In the genomic region with DNA sequence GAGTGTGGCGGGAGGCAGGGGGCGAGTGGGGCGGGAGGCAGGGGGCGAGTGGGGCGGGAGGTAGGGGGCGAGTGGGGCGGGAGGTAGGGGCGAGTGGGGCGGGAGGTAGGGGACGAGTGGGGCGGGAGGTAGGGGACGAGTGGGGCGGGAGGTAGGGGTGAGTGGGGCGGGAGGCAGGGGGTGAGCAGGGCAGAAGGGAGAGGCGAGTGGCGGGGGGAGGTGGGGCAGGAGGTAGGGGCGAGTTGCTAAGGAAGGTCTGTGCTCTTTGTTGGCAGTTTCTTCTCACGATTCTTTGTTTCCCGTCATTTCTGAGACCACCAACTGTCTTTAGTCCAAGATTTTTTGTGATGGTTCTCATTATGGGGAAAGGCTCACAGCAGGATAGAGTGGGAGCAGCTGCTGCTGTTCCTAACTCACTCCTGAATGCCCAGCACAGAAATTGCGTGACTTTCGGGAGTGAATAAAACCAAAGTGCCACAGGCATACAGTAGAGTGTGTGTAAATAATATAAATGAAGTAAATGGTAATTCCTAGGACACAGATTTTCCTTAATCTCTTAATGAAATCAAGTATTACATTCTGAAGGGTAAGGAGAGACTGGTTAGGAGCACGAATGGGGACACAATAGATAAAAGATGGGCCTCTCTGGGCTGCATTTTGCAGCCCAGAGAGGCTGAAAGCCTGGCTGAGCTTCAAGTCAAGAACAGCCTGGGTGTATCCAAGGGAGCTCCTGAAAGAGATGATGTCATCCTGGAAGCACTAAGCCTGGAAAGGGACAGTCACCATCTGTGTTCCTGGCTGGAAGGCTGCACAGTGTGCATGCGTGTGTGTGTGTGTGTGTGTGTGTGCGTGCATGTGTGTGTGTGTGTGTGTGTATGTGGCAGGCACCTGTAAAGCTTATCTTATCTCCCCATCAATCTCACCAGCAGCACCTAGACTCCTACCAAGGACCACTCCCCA, we compare ENCODE assay signal across 7 cellular contexts. TPM values are rescaled to one million over a fixed set of nuclear protein-coding genes. Genes with fewer than 3 reads are reported as not detected.
DNase-seq lines count a peak whose midpoint lies in the region; ATAC-seq and TF ChIP-seq lines count a peak whose summit lies in the region.

No MANE protein-coding gene starts in this region.

- no peaks in the 10 kb centered on the region for H3K4me1 Mint-ChIP-seq in activated T-cell treated with anti-CD3 and anti-CD28 coated beads, Interleukin-2, amount 50 U/mL, for 72 hours (ENCODE audit: low read depth)

- intact Hi-C loops in right cardiac atrium (cut with DNase I), result no loop called here

- H3K4me3 ChIP-seq in right cardiac atrium (ENCODE audit: low read length), result no peak overlapping the region

- no peaks in the 10 kb centered on the region for H3K27me3 ChIP-seq in right cardiac atrium (ENCODE audit: control insufficient read depth, insufficient read depth)

- ATAC-seq in SK-N-SH treated with all-trans-retinoic acid at 6 μM for 48 hours (peak; percentile 85), right cardiac atrium (peak; percentile 94 to 95), GM18520 (IDR thresholded peaks at IDR 0.05; ENCODE audit: unreplicated experiment) (no peak)
- ATAC-seq in activated T-cell treated with anti-CD3 and anti-CD28 coated beads, Interleukin-2, amount 50 U/mL, for 72 hours (replicated peaks in 1 of 2), result no peak

- H3K27me3 Mint-ChIP-seq in activated T-cell treated with anti-CD3 and anti-CD28 coated beads, Interleukin-2, amount 50 U/mL, for 72 hours (ENCODE audit: low read depth), result no peaks in the 10 kb centered on the region

- no peaks in the 10 kb centered on the region for H3K9me3 ChIP-seq in right cardiac atrium (ENCODE audit: control insufficient read depth, low read length)

- DNase-seq in HK-2 (ENCODE audit: unreplicated experiment) (peak; percentile 11), right cardiac atrium (peak; percentile 46 to 86 (median 65)), OCI-M2 (lab: John Stamatoyannopoulos, UW; ENCODE audit: unreplicated experiment) (no peak)
- DNase-seq in activated T-cell treated with anti-CD3 and anti-CD28 coated beads, Interleukin-2, amount 50 U/mL, for 72 hours, result no peak

- H3K4me3 Mint-ChIP-seq in activated T-cell treated with anti-CD3 and anti-CD28 coated beads, Interleukin-2, amount 50 U/mL, for 72 hours, result no peak overlapping the region

- H3K4me1 ChIP-seq in right cardiac atrium (ENCODE audit: control insufficient read depth, insufficient read depth, low read length), result no peaks in the 10 kb centered on the region

- H3K36me3 Mint-ChIP-seq in activated T-cell treated with anti-CD3 and anti-CD28 coated beads, Interleukin-2, amount 50 U/mL, for 72 hours (ENCODE audit: insufficient read depth in 2 of 2), result peaks cover 0 to 2% of the 10 kb centered on the region in 2 donors

- no peak overlapping the region for H3K27ac ChIP-seq in right cardiac atrium (ENCODE audit: low read length)
- peak overlapping the region; percentile 27 for H3K27ac ChIP-seq in temporal lobe (ENCODE audit: low read depth, low read length)

- no peak overlapping the region for H3K27ac Mint-ChIP-seq in activated T-cell treated with anti-CD3 and anti-CD28 coated beads, Interleukin-2, amount 50 U/mL, for 72 hours

- WGBS in right cardiac atrium, result 79% methylated on average over 17 of the region's 24 CpGs

- H3K9me3 Mint-ChIP-seq in activated T-cell treated with anti-CD3 and anti-CD28 coated beads, Interleukin-2, amount 50 U/mL, for 72 hours, result no peaks in the 10 kb centered on the region

TF ChIP-seq in SK-N-SH treated with all-trans-retinoic acid at 6 μM for 48 hours, 23 proteins besides CTCF, POLR2A, EP300 and RAD21:
- TF ChIP-seq ISL1 (CRISPR knock-in tag; IDR thresholded peaks at IDR 0.05) (no peak), ZNF70 (CRISPR knock-in tag; IDR thresholded peaks at IDR 0.05) (no peak), GLIS3 (CRISPR knock-in tag; IDR thresholded peaks at IDR 0.05) (no peak), ZFP3 (CRISPR knock-in tag; IDR thresholded peaks at IDR 0.05) (no peak), CSDC2 (CRISPR knock-in tag; IDR thresholded peaks at IDR 0.05) (no peak), TOX (CRISPR knock-in tag; IDR thresholded peaks at IDR 0.05; ENCODE audit: borderline replicate concordance) (no peak), ZNF8 (CRISPR knock-in tag; IDR thresholded peaks at IDR 0.05) (no peak), ARNTL (CRISPR knock-in tag; IDR thresholded peaks at IDR 0.05; ENCODE audit: borderline replicate concordance, low read depth) (no peak), OSR1 (CRISPR knock-in tag; IDR thresholded peaks at IDR 0.05) (no peak), SNAI2 (CRISPR knock-in tag; IDR thresholded peaks at IDR 0.05) (no peak)
- TF ChIP-seq, protein P1, sequence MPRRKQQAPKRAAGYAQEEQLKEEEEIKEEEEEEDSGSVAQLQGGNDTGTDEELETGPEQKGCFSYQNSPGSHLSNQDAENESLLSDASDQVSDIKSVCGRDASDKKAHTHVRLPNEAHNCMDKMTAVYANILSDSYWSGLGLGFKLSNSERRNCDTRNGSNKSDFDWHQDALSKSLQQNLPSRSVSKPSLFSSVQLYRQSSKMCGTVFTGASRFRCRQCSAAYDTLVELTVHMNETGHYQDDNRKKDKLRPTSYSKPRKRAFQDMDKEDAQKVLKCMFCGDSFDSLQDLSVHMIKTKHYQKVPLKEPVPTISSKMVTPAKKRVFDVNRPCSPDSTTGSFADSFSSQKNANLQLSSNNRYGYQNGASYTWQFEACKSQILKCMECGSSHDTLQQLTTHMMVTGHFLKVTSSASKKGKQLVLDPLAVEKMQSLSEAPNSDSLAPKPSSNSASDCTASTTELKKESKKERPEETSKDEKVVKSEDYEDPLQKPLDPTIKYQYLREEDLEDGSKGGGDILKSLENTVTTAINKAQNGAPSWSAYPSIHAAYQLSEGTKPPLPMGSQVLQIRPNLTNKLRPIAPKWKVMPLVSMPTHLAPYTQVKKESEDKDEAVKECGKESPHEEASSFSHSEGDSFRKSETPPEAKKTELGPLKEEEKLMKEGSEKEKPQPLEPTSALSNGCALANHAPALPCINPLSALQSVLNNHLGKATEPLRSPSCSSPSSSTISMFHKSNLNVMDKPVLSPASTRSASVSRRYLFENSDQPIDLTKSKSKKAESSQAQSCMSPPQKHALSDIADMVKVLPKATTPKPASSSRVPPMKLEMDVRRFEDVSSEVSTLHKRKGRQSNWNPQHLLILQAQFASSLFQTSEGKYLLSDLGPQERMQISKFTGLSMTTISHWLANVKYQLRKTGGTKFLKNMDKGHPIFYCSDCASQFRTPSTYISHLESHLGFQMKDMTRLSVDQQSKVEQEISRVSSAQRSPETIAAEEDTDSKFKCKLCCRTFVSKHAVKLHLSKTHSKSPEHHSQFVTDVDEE (CRISPR knock-in tag; IDR thresholded peaks at IDR 0.05), result no peak
- TF ChIP-seq, protein P2, sequence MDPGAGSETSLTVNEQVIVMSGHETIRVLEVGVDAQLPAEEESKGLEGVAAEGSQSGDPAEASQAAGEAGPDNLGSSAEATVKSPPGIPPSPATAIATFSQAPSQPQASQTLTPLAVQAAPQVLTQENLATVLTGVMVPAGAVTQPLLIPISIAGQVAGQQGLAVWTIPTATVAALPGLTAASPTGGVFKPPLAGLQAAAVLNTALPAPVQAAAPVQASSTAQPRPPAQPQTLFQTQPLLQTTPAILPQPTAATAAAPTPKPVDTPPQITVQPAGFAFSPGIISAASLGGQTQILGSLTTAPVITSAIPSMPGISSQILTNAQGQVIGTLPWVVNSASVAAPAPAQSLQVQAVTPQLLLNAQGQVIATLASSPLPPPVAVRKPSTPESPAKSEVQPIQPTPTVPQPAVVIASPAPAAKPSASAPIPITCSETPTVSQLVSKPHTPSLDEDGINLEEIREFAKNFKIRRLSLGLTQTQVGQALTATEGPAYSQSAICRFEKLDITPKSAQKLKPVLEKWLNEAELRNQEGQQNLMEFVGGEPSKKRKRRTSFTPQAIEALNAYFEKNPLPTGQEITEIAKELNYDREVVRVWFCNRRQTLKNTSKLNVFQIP (CRISPR knock-in tag; IDR thresholded peaks at IDR 0.05; ENCODE audit: borderline replicate concordance, low read depth), result no peak
- TF ChIP-seq, protein P3, sequence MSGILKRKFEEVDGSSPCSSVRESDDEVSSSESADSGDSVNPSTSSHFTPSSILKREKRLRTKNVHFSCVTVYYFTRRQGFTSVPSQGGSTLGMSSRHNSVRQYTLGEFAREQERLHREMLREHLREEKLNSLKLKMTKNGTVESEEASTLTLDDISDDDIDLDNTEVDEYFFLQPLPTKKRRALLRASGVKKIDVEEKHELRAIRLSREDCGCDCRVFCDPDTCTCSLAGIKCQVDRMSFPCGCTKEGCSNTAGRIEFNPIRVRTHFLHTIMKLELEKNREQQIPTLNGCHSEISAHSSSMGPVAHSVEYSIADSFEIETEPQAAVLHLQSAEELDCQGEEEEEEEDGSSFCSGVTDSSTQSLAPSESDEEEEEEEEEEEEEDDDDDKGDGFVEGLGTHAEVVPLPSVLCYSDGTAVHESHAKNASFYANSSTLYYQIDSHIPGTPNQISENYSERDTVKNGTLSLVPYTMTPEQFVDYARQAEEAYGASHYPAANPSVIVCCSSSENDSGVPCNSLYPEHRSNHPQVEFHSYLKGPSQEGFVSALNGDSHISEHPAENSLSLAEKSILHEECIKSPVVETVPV (CRISPR knock-in tag; IDR thresholded peaks at IDR 0.05), result no peak
- TF ChIP-seq, protein P4, sequence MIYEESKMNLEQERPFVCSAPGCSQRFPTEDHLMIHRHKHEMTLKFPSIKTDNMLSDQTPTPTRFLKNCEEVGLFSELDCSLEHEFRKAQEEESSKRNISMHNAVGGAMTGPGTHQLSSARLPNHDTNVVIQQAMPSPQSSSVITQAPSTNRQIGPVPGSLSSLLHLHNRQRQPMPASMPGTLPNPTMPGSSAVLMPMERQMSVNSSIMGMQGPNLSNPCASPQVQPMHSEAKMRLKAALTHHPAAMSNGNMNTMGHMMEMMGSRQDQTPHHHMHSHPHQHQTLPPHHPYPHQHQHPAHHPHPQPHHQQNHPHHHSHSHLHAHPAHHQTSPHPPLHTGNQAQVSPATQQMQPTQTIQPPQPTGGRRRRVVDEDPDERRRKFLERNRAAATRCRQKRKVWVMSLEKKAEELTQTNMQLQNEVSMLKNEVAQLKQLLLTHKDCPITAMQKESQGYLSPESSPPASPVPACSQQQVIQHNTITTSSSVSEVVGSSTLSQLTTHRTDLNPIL (CRISPR knock-in tag; IDR thresholded peaks at IDR 0.05; ENCODE audit: low read depth), result no peak

RNA-seq across cellular contexts. Expression of a gene that starts 44.5 kb away (rescaled TPM):
- 10 to 100 TPM; 11.7 to 13.8 (median 13.0) TPM for total RNA-seq in right cardiac atrium
- 13.0 TPM for polyA plus RNA-seq in right cardiac atrium
- total RNA-seq in temporal lobe, result 12.5 TPM
- 10 to 100 TPM; 23.6 to 24.3 TPM for total RNA-seq in activated T-cell treated with anti-CD3 and anti-CD28 coated beads, Interleukin-2, amount 50 U/mL, for 72 hours

Comparison
In these comparisons a context has a peak if more than half of its experiments do, and no peak if none do; other contexts are left out.
1. DNase-seq: peak in HK-2 (single experiment) and right cardiac atrium (3 of 3); none in activated T-cell treated with anti-CD3 and anti-CD28 coated beads, Interleukin-2, amount 50 U/mL, for 72 hours (0 of 2) and OCI-M2 (single experiment).
2. ATAC-seq: peak in SK-N-SH treated with all-trans-retinoic acid at 6 μM for 48 hours (single experiment) and right cardiac atrium (2 of 2); none in activated T-cell treated with anti-CD3 and anti-CD28 coated beads, Interleukin-2, amount 50 U/mL, for 72 hours (0 of 2) and GM18520 (single experiment).